Comparison of ENCODE assay signal across 23 cellular contexts in genomic region chr21:41871302-41872030, GRCh38.
"Had no signal": no experiment of that assay in that cellular context is flagged by ENCODE, and none has a peak within 500 bp of the region (broad histone marks: within the 10 kb centered on the region; RNA-seq: fewer than 3 reads in every experiment).

No MANE protein-coding gene starts in this region.

- H3K27ac ChIP-seq: brain microvascular endothelial cell, esophagus muscularis mucosa, gastrocnemius medialis, left ventricle myocardium inferior, pancreas, transverse colon had no signal

- H3K4me1 ChIP-seq: gastrocnemius medialis, left ventricle myocardium inferior, pancreas, transverse colon had no signal

- DNase-seq: activated CD4-positive, alpha-beta memory T cell treated with anti-CD3 and anti-CD28 coated beads, Interleukin-2, amount 10 ng/mL, durations not matched to agents 7 days and 5 days; activated CD4-positive, alpha-beta T cell treated with anti-CD3 and anti-CD28 coated beads for 48 hours; activated CD4-positive, CD25-positive, alpha-beta regulatory T cell; activated effector memory CD4-positive, alpha-beta T cell treated with Interleukin-2 at 50 U/mL for 16 hours; activated naive CD4-positive, alpha-beta T cell treated with anti-CD3 and anti-CD28 coated beads for 36 hours; activated T-cell treated with anti-CD3 and anti-CD28 coated beads, Interleukin-2, amount 50 U/mL, for 72 hours; anterior cingulate cortex; brain microvascular endothelial cell; caudate nucleus; effector memory CD8-positive, alpha-beta T cell; gastrocnemius medialis; head of caudate nucleus; hypothalamus; left ventricle myocardium inferior; midbrain; natural killer cell; pancreas; right cardiac atrium; stimulated activated CD4-positive, alpha-beta T cell treated with anti-CD3 and anti-CD28 coated beads, Interleukin-1b, Interleukin-23, amount 100 ng/mL, for 48 hours; T1000; transverse colon had no signal

- H3K9me3 ChIP-seq: esophagus muscularis mucosa, gastrocnemius medialis, left ventricle myocardium inferior, pancreas, transverse colon had no signal

- H3K36me3 Mint-ChIP-seq: natural killer cell had no signal

- H3K27me3 Mint-ChIP-seq: activated CD4-positive, alpha-beta memory T cell treated with anti-CD3 and anti-CD28 coated beads, Interleukin-2, amount 10 ng/mL, durations not matched to agents 7 days and 5 days; effector memory CD8-positive, alpha-beta T cell had no signal

- H3K36me3 ChIP-seq: brain microvascular endothelial cell, gastrocnemius medialis, left ventricle myocardium inferior, pancreas, transverse colon had no signal

- H3K4me3 Mint-ChIP-seq: activated CD4-positive, alpha-beta memory T cell treated with anti-CD3 and anti-CD28 coated beads, Interleukin-2, amount 10 ng/mL, durations not matched to agents 7 days and 5 days; activated naive CD4-positive, alpha-beta T cell treated with anti-CD3 and anti-CD28 coated beads for 36 hours; activated T-cell treated with anti-CD3 and anti-CD28 coated beads, Interleukin-2, amount 50 U/mL, for 72 hours; effector memory CD8-positive, alpha-beta T cell; natural killer cell; T-helper 1 cell treated with Interleukin-12 subunit alpha and Interleukin-12 subunit beta and Interleukin-4 antibody, amounts not matched to agents 30 μg/mL and 1 μg/mL, for 36 hours had no signal

- H3K9me3 Mint-ChIP-seq: activated CD4-positive, alpha-beta memory T cell treated with anti-CD3 and anti-CD28 coated beads, Interleukin-2, amount 10 ng/mL, durations not matched to agents 7 days and 5 days; activated naive CD4-positive, alpha-beta T cell treated with anti-CD3 and anti-CD28 coated beads for 36 hours; activated T-cell treated with anti-CD3 and anti-CD28 coated beads, Interleukin-2, amount 50 U/mL, for 72 hours; effector memory CD8-positive, alpha-beta T cell; natural killer cell; T-helper 1 cell treated with Interleukin-12 subunit alpha and Interleukin-12 subunit beta and Interleukin-4 antibody, amounts not matched to agents 30 μg/mL and 1 μg/mL, for 36 hours had no signal

- H3K27me3 ChIP-seq: brain microvascular endothelial cell, esophagus muscularis mucosa, gastrocnemius medialis, pancreas, transverse colon had no signal

- H3K27ac Mint-ChIP-seq: activated CD4-positive, alpha-beta memory T cell treated with anti-CD3 and anti-CD28 coated beads, Interleukin-2, amount 10 ng/mL, durations not matched to agents 7 days and 5 days; activated naive CD4-positive, alpha-beta T cell treated with anti-CD3 and anti-CD28 coated beads for 36 hours; activated T-cell treated with anti-CD3 and anti-CD28 coated beads, Interleukin-2, amount 50 U/mL, for 72 hours; effector memory CD8-positive, alpha-beta T cell; natural killer cell; T-helper 1 cell treated with Interleukin-12 subunit alpha and Interleukin-12 subunit beta and Interleukin-4 antibody, amounts not matched to agents 30 μg/mL and 1 μg/mL, for 36 hours had no signal

- H3K4me3 ChIP-seq: esophagus muscularis mucosa, gastrocnemius medialis, left ventricle myocardium inferior, pancreas, transverse colon had no signal

- ATAC-seq: activated T-cell treated with anti-CD3 and anti-CD28 coated beads, Interleukin-2, amount 50 U/mL, for 72 hours; effector memory CD8-positive, alpha-beta T cell; gastrocnemius medialis; natural killer cell; pancreas; right cardiac atrium had no signal
